In genomic region chr9:92295240-92295790, GRCh38 we compare ENCODE assay signal across 13 cellular contexts. TPM values are rescaled to one million over a fixed set of nuclear protein-coding genes. Genes with fewer than 3 reads are reported as not detected.
DNase-seq lines count a peak whose midpoint lies in the region; ATAC-seq and TF ChIP-seq lines count a peak whose summit lies in the region.
"Had no signal": no experiment of that assay in that cellular context is flagged by ENCODE, and none has a peak within 500 bp of the region (broad histone marks: within the 10 kb centered on the region; RNA-seq: fewer than 3 reads in every experiment).

No MANE protein-coding gene starts in this region.

- H3K27me3 ChIP-seq in Peyer's patch: no peaks in the 10 kb centered on the region

- TF ChIP-seq CTCF in brain (conservative IDR thresholded peaks at IDR 0.05): no peak
- no peak for TF ChIP-seq CTCF in Peyer's patch (IDR thresholded peaks at IDR 0.05)

- no peaks in the 10 kb centered on the region for H3K27me3 Mint-ChIP-seq in activated T-cell treated with anti-CD3 and anti-CD28 coated beads, Interleukin-2, amount 50 U/mL, for 4 hours (ENCODE audit: low read depth)
- peaks cover 16% of the 10 kb centered on the region for H3K27me3 Mint-ChIP-seq in brain

- H3K9me3 Mint-ChIP-seq in activated T-cell treated with anti-CD3 and anti-CD28 coated beads, Interleukin-2, amount 50 U/mL, for 4 hours: no peaks in the 10 kb centered on the region
- H3K9me3 Mint-ChIP-seq in brain: peaks cover 0 to 3% (median 2%) of the 10 kb centered on the region in 5 experiments
- H3K9me3 Mint-ChIP-seq in stimulated activated effector memory CD8-positive, alpha-beta T cell treated with anti-CD3 and anti-CD28 coated beads, Interleukin-12 subunit alpha, Interleukin-12 subunit beta, amount 100 ng/mL, for 72 hours: no peaks in the 10 kb centered on the region

- no peaks in the 10 kb centered on the region for H3K9me3 ChIP-seq in Peyer's patch

- ATAC-seq in activated T-cell treated with anti-CD3 and anti-CD28 coated beads, Interleukin-2, amount 50 U/mL, for 4 hours: no peak
- no peak for ATAC-seq in stimulated activated effector memory CD8-positive, alpha-beta T cell treated with anti-CD3 and anti-CD28 coated beads, Interleukin-12 subunit alpha, Interleukin-12 subunit beta, amount 100 ng/mL, for 72 hours
- ATAC-seq in GM18870 (IDR thresholded peaks at IDR 0.05; ENCODE audit: unreplicated experiment): no peak

- H3K4me1 Mint-ChIP-seq in activated T-cell treated with anti-CD3 and anti-CD28 coated beads, Interleukin-2, amount 50 U/mL, for 4 hours (ENCODE audit: low read depth): peaks cover 50% of the 10 kb centered on the region
- H3K4me1 Mint-ChIP-seq in brain: peaks cover 54% of the 10 kb centered on the region
- H3K4me1 Mint-ChIP-seq in stimulated activated effector memory CD8-positive, alpha-beta T cell treated with anti-CD3 and anti-CD28 coated beads, Interleukin-12 subunit alpha, Interleukin-12 subunit beta, amount 100 ng/mL, for 72 hours: peaks cover 48% of the 10 kb centered on the region

- no peak for TF ChIP-seq POLR2A in Peyer's patch (IDR thresholded peaks at IDR 0.05)

- H3K36me3 Mint-ChIP-seq in activated T-cell treated with anti-CD3 and anti-CD28 coated beads, Interleukin-2, amount 50 U/mL, for 4 hours (ENCODE audit: insufficient read depth): peaks cover 45% of the 10 kb centered on the region
- peaks cover 51% of the 10 kb centered on the region for H3K36me3 Mint-ChIP-seq in brain
- peaks cover 88% of the 10 kb centered on the region for H3K36me3 Mint-ChIP-seq in stimulated activated effector memory CD8-positive, alpha-beta T cell treated with anti-CD3 and anti-CD28 coated beads, Interleukin-12 subunit alpha, Interleukin-12 subunit beta, amount 100 ng/mL, for 72 hours

- H3K36me3 ChIP-seq in Peyer's patch: peaks cover 0 to 35% (median 0%) of the 10 kb centered on the region in 3 donors

- peak overlapping the region; percentile 12 to 100 (median 69) for H3K27ac Mint-ChIP-seq in brain
- H3K27ac Mint-ChIP-seq in stimulated activated effector memory CD8-positive, alpha-beta T cell treated with anti-CD3 and anti-CD28 coated beads, Interleukin-12 subunit alpha, Interleukin-12 subunit beta, amount 100 ng/mL, for 72 hours: no peak overlapping the region

- peaks cover 0 to 17% (median 7%) of the 10 kb centered on the region in 4 donors for H3K4me1 ChIP-seq in Peyer's patch

- no peak overlapping the region for H3K4me3 ChIP-seq in Peyer's patch

- DNase-seq in activated T-cell treated with anti-CD3 and anti-CD28 coated beads, Interleukin-2, amount 50 U/mL, for 4 hours: no peak
- DNase-seq in activated T-cell treated with anti-CD3 and anti-CD28 coated beads, Interleukin-2, amount 50 U/mL, for 1 hour: no peak
- peak; percentile 96 for DNase-seq in OCI-M1 (lab: John Stamatoyannopoulos, UW)
- no peak for DNase-seq in stimulated activated effector memory CD8-positive, alpha-beta T cell treated with anti-CD3 and anti-CD28 coated beads, Interleukin-12 subunit alpha, Interleukin-12 subunit beta, amount 100 ng/mL, for 72 hours (ENCODE audit: low spot score in 2 of 2)
- DNase-seq in Peyer's patch: no peak
- no peak for DNase-seq in LoVo (ENCODE audit: low spot score)
- DNase-seq: activated CD4-positive, CD25-positive, alpha-beta regulatory T cell; AML-193; effector memory CD4-positive, alpha-beta T cell; NCI-H1105 treated with DMSO at 0.1 percent for 48 hours; small intestine had no signal

- no peak overlapping the region for H3K27ac ChIP-seq in Peyer's patch

- peak overlapping the region; percentile 31 for H3K4me3 Mint-ChIP-seq in activated T-cell treated with anti-CD3 and anti-CD28 coated beads, Interleukin-2, amount 50 U/mL, for 4 hours
- peak overlapping the region; percentile 23 to 96 (median 61) for H3K4me3 Mint-ChIP-seq in brain
- peak overlapping the region; percentile 75 for H3K4me3 Mint-ChIP-seq in stimulated activated effector memory CD8-positive, alpha-beta T cell treated with anti-CD3 and anti-CD28 coated beads, Interleukin-12 subunit alpha, Interleukin-12 subunit beta, amount 100 ng/mL, for 72 hours

RNA-seq across cellular contexts. Expression of gene IARS1, which starts 1.8 kb away (rescaled TPM):
- 100 to 1,000 TPM; 249 to 272 (median 268) TPM for total RNA-seq in activated T-cell treated with anti-CD3 and anti-CD28 coated beads, Interleukin-2, amount 50 U/mL, for 4 hours
- polyA plus RNA-seq in brain (ENCODE audit: insufficient read depth, low read depth, low replicate concordance): 41.7 TPM
- 100 to 1,000 TPM in 1 of 4 donors, 10 to 100 TPM in 3; 34.2 to 164 (median 44.9) TPM for total RNA-seq in Peyer's patch

RNA-seq across cellular contexts. Expression of gene NOL8, which starts 29.8 kb away (rescaled TPM):
- 10 to 100 TPM; 70.0 to 79.9 (median 73.6) TPM for total RNA-seq in activated T-cell treated with anti-CD3 and anti-CD28 coated beads, Interleukin-2, amount 50 U/mL, for 4 hours
- 8.1 TPM for polyA plus RNA-seq in brain (ENCODE audit: insufficient read depth, low read depth, low replicate concordance)
- total RNA-seq in Peyer's patch: 10 to 100 TPM; 25.8 to 94.1 (median 31.3) TPM

RNA-seq across cellular contexts. Expression of gene CENPP, which starts 30.4 kb away (rescaled TPM):
- 10 to 100 TPM; 13.7 to 17.7 (median 15.6) TPM for total RNA-seq in activated T-cell treated with anti-CD3 and anti-CD28 coated beads, Interleukin-2, amount 50 U/mL, for 4 hours
- 11.2 TPM for polyA plus RNA-seq in brain (ENCODE audit: insufficient read depth, low read depth, low replicate concordance)
- 10 to 100 TPM in 1 of 4 donors, 1 to 10 TPM in 3; 2.8 to 51.2 (median 4.9) TPM for total RNA-seq in Peyer's patch
